23 cellular contexts compared by ENCODE assay signal in genomic region chr2:114011709-114012108, GRCh38.
"Had no signal": no experiment of that assay in that cellular context is flagged by ENCODE, and none has a peak within 500 bp of the region (broad histone marks: within the 10 kb centered on the region; RNA-seq: fewer than 3 reads in every experiment).

No MANE protein-coding gene starts in this region.

- DNase-seq: activated CD4-positive, alpha-beta T cell treated with anti-CD3 and anti-CD28 coated beads for 4 hours; activated CD4-positive, alpha-beta T cell treated with anti-CD3 and anti-CD28 coated beads, Interleukin-2, amount 50 U/mL, for 48 hours; activated CD4-positive, CD25-positive, alpha-beta regulatory T cell; activated CD8-positive, alpha-beta memory T cell treated with anti-CD3 and anti-CD28 coated beads, Interleukin-2, amount 50 U/mL, for 48 hours; activated naive CD4-positive, alpha-beta T cell treated with Interleukin-2 at 50 U/mL for 16 hours; activated naive CD8-positive, alpha-beta T cell treated with anti-CD3 and anti-CD28 coated beads for 36 hours; activated T-cell treated with anti-CD3 and anti-CD28 coated beads, Interleukin-2, amount 50 U/mL, for 4 hours; amniotic stem cell; colonic mucosa; dorsolateral prefrontal cortex; effector memory CD8-positive, alpha-beta T cell; foreskin melanocyte; glutamatergic neuron; kidney glomerular epithelial cell; left lung; naive thymus-derived CD8-positive, alpha-beta T cell; spleen; stimulated activated CD4-positive, alpha-beta T cell treated with anti-CD3 and anti-CD28 coated beads, Interleukin-4, amount 100 ng/mL, for 1 hour; stimulated activated naive CD4-positive, alpha-beta T cell; T1000; upper lobe of left lung had no signal

- FAIRE-seq: endothelial cell of umbilical vein had no signal

- ATAC-seq: activated T-cell treated with anti-CD3 and anti-CD28 coated beads, Interleukin-2, amount 50 U/mL, for 4 hours; effector memory CD8-positive, alpha-beta T cell; esophagus mucosa; left lung; naive thymus-derived CD8-positive, alpha-beta T cell had no signal
